In genomic region chr13:59770451-59770850, GRCh38 we compare ENCODE assay signal across 1 cellular context.
TF ChIP-seq lines count a peak whose summit lies in the region.

No MANE protein-coding gene starts in this region.

TF ChIP-seq in H1, 55 proteins besides CTCF, POLR2A, EP300 and RAD21:
- no peak for TF ChIP-seq KDM5A (IDR thresholded peaks at IDR 0.05; ENCODE audit: low read length)
- no peak for TF ChIP-seq BCL11A (IDR thresholded peaks at IDR 0.05; ENCODE audit: low read depth in 2 of 2, low read length in 2 of 2)
- no peak for TF ChIP-seq ATF3 (IDR thresholded peaks at IDR 0.05; ENCODE audit: insufficient read depth, low read depth, low read length)
- TF ChIP-seq POU5F1 (IDR thresholded peaks at IDR 0.05; ENCODE audit: low read depth, low read length): no peak
- TF ChIP-seq EGR1 (IDR thresholded peaks at IDR 0.05; ENCODE audit: borderline replicate concordance, low read depth, low read length): no peak
- no peak for TF ChIP-seq EZH2 (IDR thresholded peaks at IDR 0.05; ENCODE audit: low read depth, low read length, severe bottlenecking)
- TF ChIP-seq NANOG (IDR thresholded peaks at IDR 0.05; ENCODE audit: insufficient read depth, low read depth, low read length, poor library complexity, severe bottlenecking): no peak
- no peak for TF ChIP-seq CHD1 (IDR thresholded peaks at IDR 0.05; ENCODE audit: low read depth, low read length)
- TF ChIP-seq TBP (IDR thresholded peaks at IDR 0.05; ENCODE audit: low read depth, low read length): no peak
- no peak for TF ChIP-seq CEBPB (IDR thresholded peaks at IDR 0.05; ENCODE audit: low read depth, low read length)
- TF ChIP-seq HDAC6 (IDR thresholded peaks at IDR 0.05; ENCODE audit: low read depth, low read length): no peak
- TF ChIP-seq SUZ12 (IDR thresholded peaks at IDR 0.05; ENCODE audit: low read length): no peak
- TF ChIP-seq NRF1 (IDR thresholded peaks at IDR 0.05; ENCODE audit: low read depth, low read length): no peak
TF ChIP-seq in H1: peak in this region for 0.
